Comparison of ENCODE assay signal across 8 cellular contexts in the genomic region with DNA sequence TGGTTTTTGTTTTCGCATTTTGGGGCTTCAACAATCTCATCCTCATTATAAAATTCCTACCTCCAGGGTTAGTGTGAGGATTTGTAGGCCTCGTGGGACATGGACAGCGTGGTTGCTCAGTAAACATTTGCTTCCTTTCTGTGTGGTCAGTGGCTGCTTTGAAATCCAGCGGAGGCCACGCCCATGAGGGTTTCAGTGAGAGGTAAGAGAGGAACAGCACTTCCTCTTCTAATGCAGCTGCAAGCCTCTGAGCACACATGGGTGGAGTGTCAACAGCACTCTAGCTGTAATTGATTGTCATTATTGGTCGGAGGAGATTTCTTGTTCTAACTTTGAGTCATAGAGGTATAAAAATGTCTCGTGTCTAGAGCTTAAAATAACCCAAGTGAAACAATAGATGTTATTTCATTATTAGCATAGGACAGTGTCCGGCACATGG. TPM values are rescaled to one million over a fixed set of nuclear protein-coding genes. Genes with fewer than 3 reads are reported as not detected.
A peak's percentile ranks its signal among the peaks of the same experiment; 100 is the strongest.
DNase-seq lines count a peak whose midpoint lies in the region; ATAC-seq, FAIRE-seq and TF ChIP-seq lines count a peak whose summit lies in the region.

No MANE protein-coding gene starts in this region.

- H3K36me3 Mint-ChIP-seq in activated T-cell treated with anti-CD3 and anti-CD28 coated beads, Interleukin-2, amount 50 U/mL, for 72 hours (ENCODE audit: insufficient read depth in 2 of 2), result no peaks in the 10 kb centered on the region

- SMC1A ChIA-PET in GM12878 (lab: Charles Lee; ENCODE audit: uncharacterized antibody, unreplicated experiment), result interaction anchor here (0.6 to 1.9 kb wide), 13 partner anchors 8 to 229 kb away, joined by 3 to 13 read pairs (median 3); no protein-coding TSS in a partner anchor

- TF ChIP-seq POLR2A in GM12878 (IDR thresholded peaks at IDR 0.05; ENCODE audit: low read depth, low read length) (no peak), lower leg skin (IDR thresholded peaks at IDR 0.05) (no peak)

- TF ChIP-seq CTCF in GM12878 (IDR thresholded peaks at IDR 0.05 in 2 of 3, conservative IDR thresholded peaks at IDR 0.05 in 1 of 3; ENCODE audit: control insufficient read depth in 2 of 3, extremely low read depth in 1 of 3, insufficient read depth in 1 of 3, low read depth in 3 of 3, low read length in 3 of 3) (no peak), lower leg skin (IDR thresholded peaks at IDR 0.05) (no peak), kidney (IDR thresholded peaks at IDR 0.05; ENCODE audit: borderline replicate concordance, extremely low read depth, insufficient read depth) (no peak)

- peak overlapping the region; percentile 51 for H3K27ac ChIP-seq in GM12878 (ENCODE audit: control insufficient read depth, insufficient read depth)
- H3K27ac ChIP-seq in kidney (ENCODE audit: low read depth in 2 of 2, low read length in 2 of 2), result no peak overlapping the region

- no TSS peak for BruUV-seq in GM12878 (replicated peaks; lab: Mats Ljungman, UMichigan)

- no peaks in the 10 kb centered on the region for H3K27me3 ChIP-seq in GM12878 (replicated peaks in 1 of 2; ENCODE audit: control insufficient read depth in 2 of 2, insufficient read depth in 2 of 2, low read length in 1 of 2)

- H4K20me1 ChIP-seq in GM12878 (ENCODE audit: control insufficient read depth, insufficient read depth), result no peaks in the 10 kb centered on the region

- no peak for TF ChIP-seq RAD21 in GM12878 (IDR thresholded peaks at IDR 0.05; ENCODE audit: insufficient read depth, low read depth, low read length)

- no peak overlapping the region; the same call in 1 of the 2 replicates for H2AFZ ChIP-seq in GM12878 (ENCODE audit: control insufficient read depth, low read depth, low read length)

- intact Hi-C loops in GM12878 (cut with micrococcal nuclease; ENCODE audit: unreplicated experiment) (loop anchor here (1.0 to 5.0 kb wide), 2 partner anchors 131 to 174 kb away; no protein-coding TSS in a partner anchor), lower leg skin (cut with DNase I; ENCODE audit: low total_unique reads) (loop anchor here (5.0 kb wide), 1 partner anchor 166 kb away; no protein-coding TSS in a partner anchor), kidney (cut with DNase I) (no loop called here)

- in situ Hi-C loops in GM12878 (cut with MboI), result loop anchor here (5.0 to 10.0 kb wide), 3 partner anchors 104 to 244 kb away; no protein-coding TSS in a partner anchor

- H3K36me3 ChIP-seq in GM12878 (ENCODE audit: control insufficient read depth in 2 of 2, insufficient read depth in 2 of 2, low read length in 1 of 2) (no peaks in the 10 kb centered on the region), kidney (ENCODE audit: control insufficient read depth in 1 of 2, insufficient read depth in 2 of 2, low read length in 2 of 2) (no peaks in the 10 kb centered on the region)

- TF ChIP-seq EP300 in GM12878 (IDR thresholded peaks at IDR 0.05; ENCODE audit: borderline replicate concordance in 1 of 2, control insufficient read depth in 1 of 2, low read depth in 2 of 2, low read length in 2 of 2), result peak; percentile 95 to 98

- H3K79me2 ChIP-seq in GM12878 (ENCODE audit: control insufficient read depth, insufficient read depth, low read length), result no peaks in the 10 kb centered on the region

- RAD21 ChIA-PET in GM12878 (lab: Charles Lee; ENCODE audit: unreplicated experiment), result interaction anchor here (0.9 to 2.0 kb wide), 8 partner anchors 9 to 251 kb away, joined by 3 to 9 read pairs (median 4); no protein-coding TSS in a partner anchor

- peaks cover 41% of the 10 kb centered on the region for H3K4me1 ChIP-seq in GM12878 (ENCODE audit: control insufficient read depth, insufficient read depth, low read length)
- no peaks in the 10 kb centered on the region for H3K4me1 ChIP-seq in kidney (ENCODE audit: control insufficient read depth in 1 of 2, insufficient read depth in 1 of 2, low read depth in 1 of 2, low read length in 2 of 2)

- H3K9ac ChIP-seq in GM12878 (ENCODE audit: control insufficient read depth, insufficient read depth, low read length), result no peak overlapping the region
- no peak overlapping the region for H3K9ac ChIP-seq in kidney (ENCODE audit: low read length in 2 of 2)

- peaks cover 6% of the 10 kb centered on the region for H3K27me3 Mint-ChIP-seq in activated T-cell treated with anti-CD3 and anti-CD28 coated beads, Interleukin-2, amount 50 U/mL, for 72 hours (ENCODE audit: low read depth)

- H3K4me1 Mint-ChIP-seq in activated T-cell treated with anti-CD3 and anti-CD28 coated beads, Interleukin-2, amount 50 U/mL, for 72 hours (ENCODE audit: low read depth), result peaks cover 9% of the 10 kb centered on the region

- H3K9me3 Mint-ChIP-seq in activated T-cell treated with anti-CD3 and anti-CD28 coated beads, Interleukin-2, amount 50 U/mL, for 72 hours, result peaks cover 0 to 2% of the 10 kb centered on the region in 2 donors

- POLR2A ChIA-PET in GM12878 (lab: Charles Lee), result no interaction called here

- under 1% methylated on average over 8 of the region's 8 CpGs for WGBS in GM12878 (ENCODE audit: insufficient coverage, insufficient replicate concordance, low lambda C conversion rate, missing lambda C conversion rate)
- 40 to 49% methylated on average over 8 of the region's 8 CpGs for WGBS in lower leg skin, 2 donors

- peak; percentile 66 for DNase-seq in COLO829 (ENCODE audit: low spot score)
- peak; percentile 79 for DNase-seq in GM19239 (ENCODE audit: insufficient read length, low spot score)
- peak; percentile 12 for DNase-seq in NCI-H345 treated with DMSO at 0.1 percent for 48 hours (lab: John Stamatoyannopoulos, UW; ENCODE audit: unreplicated experiment)
- DNase-seq in GM12878 (ENCODE audit: low read depth, low spot score), result peak; percentile 95
- peak; percentile 80 to 93 for DNase-seq in lower leg skin (ENCODE audit: low spot score in 2 of 2)
- no peak for DNase-seq in activated T-cell treated with anti-CD3 and anti-CD28 coated beads, Interleukin-2, amount 50 U/mL, for 72 hours
- no peak for DNase-seq in kidney

- CTCF ChIA-PET in GM12878 (lab: Yijun Ruan, JAX), result interaction anchor here (0.8 to 4.5 kb wide), 16 partner anchors 9 to 251 kb away, joined by 3 to 30 read pairs (median 4); no protein-coding TSS in a partner anchor

- H3K27ac Mint-ChIP-seq in activated T-cell treated with anti-CD3 and anti-CD28 coated beads, Interleukin-2, amount 50 U/mL, for 72 hours, result no peak overlapping the region

- FAIRE-seq in GM19239 (lab: Jason Lieb, UNC) (peak; percentile 99), GM12878 (lab: Jason Lieb, UNC) (peak; percentile 99), kidney (lab: Jason Lieb, UNC) (no peak)

- no peak overlapping the region for H3K4me3 Mint-ChIP-seq in activated T-cell treated with anti-CD3 and anti-CD28 coated beads, Interleukin-2, amount 50 U/mL, for 72 hours

- H3K4me3 ChIP-seq in GM12878, result no peak overlapping the region; the same call in 1 of the 2 replicates
- H3K4me3 ChIP-seq in lower leg skin (ENCODE audit: low read depth, poor library complexity, severe bottlenecking), result no peak overlapping the region
- no peak overlapping the region for H3K4me3 ChIP-seq in kidney (ENCODE audit: low read length in 2 of 2)

- H3K4me2 ChIP-seq in GM12878 (ENCODE audit: control insufficient read depth, insufficient read depth), result peak overlapping the region; percentile 66

- peak; percentile 99 for ATAC-seq in HG03103 (IDR thresholded peaks at IDR 0.05; ENCODE audit: low read depth, unreplicated experiment)
- peak; percentile 97 for ATAC-seq in GM12878
- no peak for ATAC-seq in activated T-cell treated with anti-CD3 and anti-CD28 coated beads, Interleukin-2, amount 50 U/mL, for 72 hours (replicated peaks in 1 of 2)

- no peaks in the 10 kb centered on the region for H3K9me3 ChIP-seq in GM12878 (replicated peaks; ENCODE audit: control insufficient read depth, insufficient read depth, low read length)
- H3K9me3 ChIP-seq in kidney (ENCODE audit: control insufficient read depth in 1 of 2, low read length in 2 of 2), result no peaks in the 10 kb centered on the region

TF ChIP-seq in GM12878, 131 proteins besides CTCF, POLR2A, EP300 and RAD21 (continues in another document):
- peak; percentile 98 for TF ChIP-seq MEF2A (IDR thresholded peaks at IDR 0.05; ENCODE audit: insufficient read depth, low read depth, low read length)
- peak; percentile 87; the same call in 1 of the 2 replicates for TF ChIP-seq DPF2 (IDR thresholded peaks at IDR 0.05)
- TF ChIP-seq SREBF1 (IDR thresholded peaks at IDR 0.05; ENCODE audit: low read length), result no peak

RNA-seq across cellular contexts. Expression of a gene that starts 6.0 kb away (rescaled TPM):
- total RNA-seq in GM12878 (2013; cell fraction: nucleolus; rRNA removed), result 15.7 and 16.7 TPM in 2 replicates
- total RNA-seq in GM12878 (2014; rRNA removed) (4.1 and 4.7 TPM in 2 replicates), GM12878 (2014; rRNA removed; fragmentation: Illumina TruSeq; extraction: Trizol) (6.3 and 8.6 TPM in 2 replicates), GM12878 (2021) (4.5 and 4.9 TPM in 2 replicates), lower leg skin (10 to 100 TPM in 3 of 4 donors, 1 to 10 TPM in 1; 7.6 to 22.2 (median 14.6) TPM), kidney (18.9 TPM)
- polyA plus RNA-seq in GM12878 (2011; ENCODE audit: low read depth), result 0.67 TPM
- polyA plus RNA-seq in GM12878 (2011; rRNA removed) (3.1 and 3.5 TPM in 2 replicates), GM12878 (2014; fragmentation: Illumina TruSeq; extraction: Trizol) (5.8 and 5.9 TPM in 2 replicates), GM12878 (2014; fragmentation: Nextera tagmentation; extraction: Ambion mirVana) (1 to 10 TPM; 1.8 to 1.9 TPM), GM12878 (2014; rRNA removed) (2.5 and 2.6 TPM in 2 replicates), GM12878 (2016; fragmentation: Nextera tagmentation; extraction: Ambion mirVana) (1 to 10 TPM; 1.9 to 2.8 TPM), kidney (ENCODE audit: insufficient read depth, low read depth, low replicate concordance) (4.2 TPM)
- 2.3 and 2.9 TPM in 2 replicates for polyA plus RNA-seq in GM12878 (2011; cell fraction: cytosol; rRNA removed)
- 2.6 and 2.9 TPM in 2 replicates for polyA plus RNA-seq in GM12878 (2011; cell fraction: nucleus; rRNA removed)
- 0.57 and 1.5 TPM in 2 replicates for polyA plus RNA-seq in GM12878 (2012)
- 6.2 and 6.3 TPM in 2 replicates for polyA minus RNA-seq in GM12878 (2011; rRNA and poly(A)+ RNA removed)
- 2.0 and 3.2 TPM in 2 replicates for polyA minus RNA-seq in GM12878 (2011; cell fraction: cytosol; rRNA and poly(A)+ RNA removed)
- polyA minus RNA-seq in GM12878 (2011; cell fraction: nucleus; rRNA and poly(A)+ RNA removed), result 3.7 and 7.1 TPM in 2 replicates
- total RNA-seq in activated T-cell treated with anti-CD3 and anti-CD28 coated beads, Interleukin-2, amount 50 U/mL, for 72 hours, result under 1 TPM in 1 of 2 donors, not detected in 1; 0.28 TPM

Comparison
In these comparisons a context has a peak if more than half of its experiments do, and no peak if none do; other contexts are left out.
1. DNase-seq: peak in COLO829 (single experiment), GM19239 (single experiment), NCI-H345 treated with DMSO at 0.1 percent for 48 hours (single experiment), GM12878 (single experiment) and lower leg skin (2 of 2); none in activated T-cell treated with anti-CD3 and anti-CD28 coated beads, Interleukin-2, amount 50 U/mL, for 72 hours (0 of 2) and kidney (single experiment).
2. ATAC-seq: peak in HG03103 (single experiment) and GM12878 (single experiment); none in activated T-cell treated with anti-CD3 and anti-CD28 coated beads, Interleukin-2, amount 50 U/mL, for 72 hours (0 of 2).